In the genomic region with DNA sequence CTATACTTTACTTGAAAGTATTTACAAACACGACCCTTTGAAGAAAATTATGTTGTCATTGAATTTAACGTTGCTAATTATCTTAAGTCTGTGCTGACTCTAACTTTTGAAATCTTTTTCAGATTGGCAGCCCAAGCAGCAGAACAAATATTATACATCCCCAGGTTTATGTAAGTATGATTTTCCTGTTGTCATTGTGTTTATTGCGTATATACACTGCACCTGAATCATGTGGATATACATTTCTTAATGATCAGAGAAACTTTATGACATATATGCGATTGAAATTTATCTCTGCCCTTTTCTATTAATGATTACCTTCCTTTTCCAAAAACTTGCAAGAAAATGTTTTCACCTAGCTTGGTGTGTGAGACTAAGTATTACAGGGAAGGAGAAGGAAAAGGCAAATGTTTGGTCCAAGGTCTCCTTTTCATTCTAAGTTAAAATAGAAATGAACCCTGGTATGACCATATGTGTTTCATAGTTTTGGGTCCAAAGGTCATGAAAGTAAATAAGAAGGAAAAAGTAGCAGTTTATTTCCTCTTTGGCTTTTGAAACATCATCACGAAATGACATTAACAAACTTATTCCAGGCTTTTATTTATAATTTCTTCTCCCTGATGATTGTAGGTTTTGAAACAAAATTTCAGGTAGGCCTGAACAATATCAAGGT, we compare ENCODE assay signal across 20 cellular contexts.
DNase-seq lines count a peak whose midpoint lies in the region; ATAC-seq, FAIRE-seq and TF ChIP-seq lines count a peak whose summit lies in the region.
"Had no signal": no experiment of that assay in that cellular context is flagged by ENCODE, and none has a peak within 500 bp of the region (broad histone marks: within the 10 kb centered on the region; RNA-seq: fewer than 3 reads in every experiment).

No MANE protein-coding gene starts in this region.

- no peaks in the 10 kb centered on the region for H3K27me3 ChIP-seq in CD4-positive, alpha-beta T cell (ENCODE audit: control insufficient read depth, insufficient read depth, low read length)
- H3K27me3 ChIP-seq in psoas muscle (ENCODE audit: insufficient read depth in 3 of 3, low read length in 2 of 3) (no peaks in the 10 kb centered on the region), PC-9 (ENCODE audit: insufficient read depth, low read depth) (no peaks in the 10 kb centered on the region)
- H3K27me3 ChIP-seq: ascending aorta, SJCRH30 had no signal

- H3K36me3 ChIP-seq in mucosa of descending colon (ENCODE audit: low read depth) (peaks cover 6% of the 10 kb centered on the region), psoas muscle (ENCODE audit: insufficient read depth in 1 of 2, low read depth in 1 of 2) (peaks cover 5 to 94% of the 10 kb centered on the region in 2 donors), PC-9 (ENCODE audit: low read depth) (0 out of 2 replicates have a peak, but pooled peaks cover 9% of the 10 kb centered on the region)

- CTCF ChIA-PET in A549 (lab: Yijun Ruan, JAX): no interaction called here
- CTCF ChIA-PET in CD4-positive, alpha-beta T cell (lab: Charles Lee): no interaction called here
- CTCF ChIA-PET in PC-9 (lab: Charles Lee): no interaction called here

- FAIRE-seq in A549 (lab: Jason Lieb, UNC): no peak

- no peaks in the 10 kb centered on the region for H3K79me2 ChIP-seq in PC-9 (ENCODE audit: low read depth)

- ATAC-seq in A549: no peak
- ATAC-seq in CD4-positive, alpha-beta T cell (ENCODE audit: poor library complexity): no peak
- no peak for ATAC-seq in activated T-helper 17 cell treated with anti-CD3 and anti-CD28 coated beads, Interleukin-2, amount 50 U/mL, for 72 hours (replicated peaks)
- ATAC-seq in mucosa of descending colon: peak; percentile 85
- ATAC-seq in psoas muscle: no peak
- no peak for ATAC-seq in HG03457 (IDR thresholded peaks at IDR 0.05; ENCODE audit: unreplicated experiment)
- ATAC-seq: left cardiac atrium; stimulated activated naive CD8-positive, alpha-beta T cell treated with anti-CD3 and anti-CD28 coated beads, Interleukin-15, Interleukin-2, amounts not matched to agents 100 U/mL and 50 U/mL, for 24 hours had no signal

- no peaks in the 10 kb centered on the region for H3K9me3 Mint-ChIP-seq in CD4-positive, alpha-beta T cell
- H3K9me3 Mint-ChIP-seq in activated T-helper 17 cell treated with anti-CD3 and anti-CD28 coated beads, Interleukin-2, amount 50 U/mL, for 72 hours: peaks cover 5% of the 10 kb centered on the region
- H3K9me3 Mint-ChIP-seq: H9 had no signal

- H3K27ac Mint-ChIP-seq in CD4-positive, alpha-beta T cell: peak overlapping the region; percentile 95
- H3K27ac Mint-ChIP-seq in activated T-helper 17 cell treated with anti-CD3 and anti-CD28 coated beads, Interleukin-2, amount 50 U/mL, for 72 hours: peak overlapping the region; percentile 84
- H3K27ac Mint-ChIP-seq: H9, type B pancreatic cell had no signal

- H3K4me3 ChIP-seq in A549 (no peak overlapping the region), mucosa of descending colon (no peak overlapping the region), psoas muscle (no peak overlapping the region), PC-9 (no peak overlapping the region)
- H3K4me3 ChIP-seq: ascending aorta, SJCRH30 had no signal

- H3K4me3 Mint-ChIP-seq in CD4-positive, alpha-beta T cell: no peak overlapping the region
- H3K4me3 Mint-ChIP-seq in activated T-helper 17 cell treated with anti-CD3 and anti-CD28 coated beads, Interleukin-2, amount 50 U/mL, for 72 hours: no peak overlapping the region
- H3K4me3 Mint-ChIP-seq: H9, type B pancreatic cell had no signal

- no peak for TF ChIP-seq EP300 in A549 (IDR thresholded peaks at IDR 0.05)

- TF ChIP-seq CTCF in A549 (IDR thresholded peaks at IDR 0.05): no peak
- no peak for TF ChIP-seq CTCF in CD4-positive, alpha-beta T cell (IDR thresholded peaks at IDR 0.05)
- no peak for TF ChIP-seq CTCF in mucosa of descending colon (IDR thresholded peaks at IDR 0.05)
- no peak for TF ChIP-seq CTCF in psoas muscle (IDR thresholded peaks at IDR 0.05)
- TF ChIP-seq CTCF in PC-9 (conservative IDR thresholded peaks at IDR 0.05): no peak

- H3K9me2 ChIP-seq in PC-9 (ENCODE audit: insufficient read depth): no peaks in the 10 kb centered on the region

- peaks cover 75% of the 10 kb centered on the region for H3K36me3 Mint-ChIP-seq in CD4-positive, alpha-beta T cell (ENCODE audit: low read depth)
- peaks cover 89% of the 10 kb centered on the region for H3K36me3 Mint-ChIP-seq in activated T-helper 17 cell treated with anti-CD3 and anti-CD28 coated beads, Interleukin-2, amount 50 U/mL, for 72 hours (ENCODE audit: low read depth)

- intact Hi-C loops in CD4-positive, alpha-beta T cell (cut with DNase I, micrococcal nuclease): loop anchor here in 1 of 2 experiments (10.0 kb wide), 1 partner anchor 268 kb away; the partner anchor contains the start of gene DHRS3
- intact Hi-C loops in mucosa of descending colon (cut with DNase I, micrococcal nuclease) (no loop called here), psoas muscle (cut with DNase I) (loop anchor here in 1 of 2 donors (10.0 kb wide), 1 partner anchor 58 kb away; no protein-coding TSS in a partner anchor), PC-9 (cut with micrococcal nuclease; ENCODE audit: unreplicated experiment) (no loop called here)

- H3K9me3 ChIP-seq in A549 (no peaks in the 10 kb centered on the region), mucosa of descending colon (no peaks in the 10 kb centered on the region), psoas muscle (no peaks in the 10 kb centered on the region), PC-9 (ENCODE audit: insufficient read depth, low read depth) (no peaks in the 10 kb centered on the region)
- H3K9me3 ChIP-seq in CD4-positive, alpha-beta T cell (ENCODE audit: control insufficient read depth, low read length): peaks cover 6% of the 10 kb centered on the region
- H3K9me3 ChIP-seq: ascending aorta, SJCRH30 had no signal

- peak in 1 of 2 experiments; percentile 12 for DNase-seq in A549 (ENCODE audit: low read depth in 1 of 2, low spot score in 1 of 2)
- DNase-seq in CD4-positive, alpha-beta T cell: no peak
- no peak for DNase-seq in mucosa of descending colon
- no peak for DNase-seq in psoas muscle
- DNase-seq in PC-9: no peak
- DNase-seq in activated effector memory CD4-positive, alpha-beta T cell treated with anti-CD3 and anti-CD28 coated beads, Interleukin-2, amount 50 U/mL, for 16 hours: no peak
- DNase-seq: activated CD4-positive, CD25-positive, alpha-beta regulatory T cell; activated CD8-positive, alpha-beta memory T cell treated with anti-CD3 and anti-CD28 coated beads for 24 hours; cerebellar nuclear complex; GF-D8; H9; left cardiac atrium; NCI-H187; NCI-H345; SJCRH30 had no signal

- TF ChIP-seq RAD21 in A549 (conservative IDR thresholded peaks at IDR 0.05 in 1 of 2, IDR thresholded peaks at IDR 0.05 in 1 of 2): no peak

- TF ChIP-seq POLR2A in A549 (IDR thresholded peaks at IDR 0.05; ENCODE audit: low read length): no peak

- H3F3A ChIP-seq in PC-9 (ENCODE audit: insufficient read depth, low read depth): no peaks in the 10 kb centered on the region

- no peaks in the 10 kb centered on the region for H3K27me3 Mint-ChIP-seq in CD4-positive, alpha-beta T cell
- H3K27me3 Mint-ChIP-seq in activated T-helper 17 cell treated with anti-CD3 and anti-CD28 coated beads, Interleukin-2, amount 50 U/mL, for 72 hours: no peaks in the 10 kb centered on the region
- H3K27me3 Mint-ChIP-seq: type B pancreatic cell had no signal

- H2AFZ ChIP-seq in PC-9: no peak overlapping the region

- H3K4me2 ChIP-seq in A549: peak overlapping the region; percentile 57
- no peak overlapping the region for H3K4me2 ChIP-seq in PC-9

- WGBS in A549 (ENCODE audit: missing lambda C conversion rate): 30% methylated on average over 5 of the region's 5 CpGs
- 88 to 91% (median 91%) methylated on average over 5 of the region's 5 CpGs for WGBS in psoas muscle, 3 donors

- POLR2A ChIA-PET in A549 (lab: Yijun Ruan, JAX): no interaction called here
- POLR2A ChIA-PET in CD4-positive, alpha-beta T cell (lab: Charles Lee): interaction anchor here (1.1 to 2.1 kb wide), 5 partner anchors 40 to 273 kb away, joined by 3 to 11 read pairs (median 4); partner anchors contain the start of gene DHRS3
- POLR2A ChIA-PET in PC-9 (lab: Charles Lee; ENCODE audit: unreplicated experiment): no interaction called here

- H3K27ac ChIP-seq in A549: peak overlapping the region; percentile 45 to 56; a peak in 5 of 6 replicates
- no peak overlapping the region for H3K27ac ChIP-seq in CD4-positive, alpha-beta T cell (ENCODE audit: low read depth, low read length)
- H3K27ac ChIP-seq in psoas muscle: no peak overlapping the region
- no peak overlapping the region for H3K27ac ChIP-seq in PC-9
- H3K27ac ChIP-seq: ascending aorta, SJCRH30 had no signal

- no peaks in the 10 kb centered on the region for H4K20me1 ChIP-seq in PC-9 (ENCODE audit: insufficient read depth)

- H3K4me1 ChIP-seq in A549: peaks cover 31% of the 10 kb centered on the region
- H3K4me1 ChIP-seq in mucosa of descending colon (ENCODE audit: low read depth): peaks cover 20% of the 10 kb centered on the region
- H3K4me1 ChIP-seq in psoas muscle: peaks cover 21% of the 10 kb centered on the region
- H3K4me1 ChIP-seq in PC-9 (replicated peaks; ENCODE audit: insufficient read depth): no peaks in the 10 kb centered on the region

- BruUV-seq in PC-9 (replicated peaks; lab: Mats Ljungman, UMichigan): no TSS peak

- peaks cover 45% of the 10 kb centered on the region for H3K4me1 Mint-ChIP-seq in CD4-positive, alpha-beta T cell (ENCODE audit: low read depth)
- H3K4me1 Mint-ChIP-seq in activated T-helper 17 cell treated with anti-CD3 and anti-CD28 coated beads, Interleukin-2, amount 50 U/mL, for 72 hours: peaks cover 32% of the 10 kb centered on the region

TF ChIP-seq in A549, 52 proteins besides CTCF, POLR2A, EP300 and RAD21 (continues in another document):
- no peak for TF ChIP-seq TP53 (CRISPR knock-in tag; IDR thresholded peaks at IDR 0.05)
- TF ChIP-seq KDM5A (IDR thresholded peaks at IDR 0.05): no peak
- no peak for TF ChIP-seq NR3C1 (IDR thresholded peaks at IDR 0.05)
- TF ChIP-seq, protein P1, sequence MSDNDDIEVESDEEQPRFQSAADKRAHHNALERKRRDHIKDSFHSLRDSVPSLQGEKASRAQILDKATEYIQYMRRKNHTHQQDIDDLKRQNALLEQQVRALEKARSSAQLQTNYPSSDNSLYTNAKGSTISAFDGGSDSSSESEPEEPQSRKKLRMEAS (IDR thresholded peaks at IDR 0.05): no peak
- TF ChIP-seq RNF2 (IDR thresholded peaks at IDR 0.05; ENCODE audit: borderline replicate concordance, low read depth): no peak
- no peak for TF ChIP-seq CBX8 (IDR thresholded peaks at IDR 0.05)
- no peak for TF ChIP-seq POLR2AphosphoS2 (conservative IDR thresholded peaks at IDR 0.05; ENCODE audit: low read length)

Comparison
In these comparisons a context has a peak if more than half of its experiments do, and no peak if none do; other contexts are left out.
1. H3K27ac ChIP-seq: peak in A549 (2 of 2); none in CD4-positive, alpha-beta T cell (single experiment), psoas muscle (single experiment) and PC-9 (single experiment).